18 cellular contexts compared by ENCODE assay signal in genomic region chr3:40985195-40985594, GRCh38.
DNase-seq lines count a peak whose midpoint lies in the region; TF ChIP-seq lines count a peak whose summit lies in the region.
"Had no signal": no experiment of that assay in that cellular context is flagged by ENCODE, and none has a peak within 500 bp of the region (broad histone marks: within the 10 kb centered on the region; RNA-seq: fewer than 3 reads in every experiment).

No MANE protein-coding gene starts in this region.

- peak overlapping the region; percentile 26; the same call in 1 of the 2 replicates for H3K27ac ChIP-seq in C4-2B
- H3K27ac ChIP-seq: heart right ventricle, HL-60, neural progenitor cell had no signal

- peaks cover 10% of the 10 kb centered on the region for H3K4me1 Mint-ChIP-seq in activated T-cell treated with anti-CD3 and anti-CD28 coated beads, Interleukin-2, amount 50 U/mL, for 24 hours (ENCODE audit: low read depth)
- H3K4me1 Mint-ChIP-seq: WTC11 had no signal

- H3K27ac Mint-ChIP-seq in activated T-cell treated with anti-CD3 and anti-CD28 coated beads, Interleukin-2, amount 50 U/mL, for 24 hours: no peak overlapping the region
- H3K27ac Mint-ChIP-seq: activated CD8-positive, alpha-beta T cell treated with anti-CD3 and anti-CD28 coated beads, Interleukin-2, amount 10 ng/mL, durations not matched to agents 7 days and 5 days; activated T-helper 2 cell treated with anti-CD3 and anti-CD28 coated beads, Interferon-gamma antibody, Interleukin-2, Interleukin-4, amounts not matched to agents 10 μg/mL and 5 μg/mL and 100 μg/mL, durations not matched to agents 14 hours and 24 hours and 36 hours; neural progenitor cell; T-helper 1 cell treated with Interleukin-12 subunit alpha and Interleukin-12 subunit beta and Interleukin-4 antibody, amounts not matched to agents 30 μg/mL and 1 μg/mL, for 36 hours; WTC11 had no signal

- no peak for TF ChIP-seq CTCF in C4-2B (conservative IDR thresholded peaks at IDR 0.05)

- H3K4me3 Mint-ChIP-seq in activated T-cell treated with anti-CD3 and anti-CD28 coated beads, Interleukin-2, amount 50 U/mL, for 24 hours: no peak overlapping the region
- H3K4me3 Mint-ChIP-seq: activated CD8-positive, alpha-beta T cell treated with anti-CD3 and anti-CD28 coated beads, Interleukin-2, amount 10 ng/mL, durations not matched to agents 7 days and 5 days; neural progenitor cell; T-helper 1 cell treated with Interleukin-12 subunit alpha and Interleukin-12 subunit beta and Interleukin-4 antibody, amounts not matched to agents 30 μg/mL and 1 μg/mL, for 36 hours; WTC11 had no signal

- H3K27me3 Mint-ChIP-seq in activated T-cell treated with anti-CD3 and anti-CD28 coated beads, Interleukin-2, amount 50 U/mL, for 24 hours: peaks cover 48% of the 10 kb centered on the region

- no peaks in the 10 kb centered on the region for H3K9me3 Mint-ChIP-seq in activated T-cell treated with anti-CD3 and anti-CD28 coated beads, Interleukin-2, amount 50 U/mL, for 24 hours
- H3K9me3 Mint-ChIP-seq: activated T-helper 2 cell treated with anti-CD3 and anti-CD28 coated beads, Interferon-gamma antibody, Interleukin-2, Interleukin-4, amounts not matched to agents 10 μg/mL and 5 μg/mL and 100 μg/mL, durations not matched to agents 14 hours and 24 hours and 36 hours; neural progenitor cell; T-helper 1 cell treated with Interleukin-12 subunit alpha and Interleukin-12 subunit beta and Interleukin-4 antibody, amounts not matched to agents 30 μg/mL and 1 μg/mL, for 36 hours had no signal

- peak; percentile 8 for DNase-seq in M059J (ENCODE audit: low read depth)
- DNase-seq in RPMI7951 (ENCODE audit: low read depth): peak; percentile 65
- DNase-seq in islet precursor cell: peak; percentile 82
- DNase-seq in cortex of kidney (lab: John Stamatoyannopoulos, UW): no peak
- DNase-seq in HuH-7.5 (ENCODE audit: low spot score): no peak
- no peak for DNase-seq in activated T-cell treated with anti-CD3 and anti-CD28 coated beads, Interleukin-2, amount 50 U/mL, for 24 hours
- DNase-seq in activated CD4-positive, alpha-beta T cell treated with anti-CD3 and anti-CD28 coated beads, Interleukin-2, amount 50 U/mL, for 48 hours: no peak
- DNase-seq: activated CD8-positive, alpha-beta T cell treated with anti-CD3 and anti-CD28 coated beads, Interleukin-2, amount 10 ng/mL, durations not matched to agents 7 days and 5 days; caudate nucleus; effector memory CD4-positive, alpha-beta T cell; heart right ventricle; NCI-H146 had no signal

- H3K36me3 Mint-ChIP-seq in activated T-cell treated with anti-CD3 and anti-CD28 coated beads, Interleukin-2, amount 50 U/mL, for 24 hours (ENCODE audit: low read depth): no peaks in the 10 kb centered on the region
- H3K36me3 Mint-ChIP-seq: neural progenitor cell, WTC11 had no signal

Comparison
In these comparisons a context has a peak if more than half of its experiments do, and no peak if none do; other contexts are left out.
1. DNase-seq: peak in M059J (single experiment), RPMI7951 (single experiment) and islet precursor cell (single experiment); none in cortex of kidney (single experiment), HuH-7.5 (single experiment), activated T-cell treated with anti-CD3 and anti-CD28 coated beads, Interleukin-2, amount 50 U/mL, for 24 hours (single experiment) and activated CD4-positive, alpha-beta T cell treated with anti-CD3 and anti-CD28 coated beads, Interleukin-2, amount 50 U/mL, for 48 hours (0 of 2).